8 cellular contexts compared by ENCODE assay signal in the genomic region with DNA sequence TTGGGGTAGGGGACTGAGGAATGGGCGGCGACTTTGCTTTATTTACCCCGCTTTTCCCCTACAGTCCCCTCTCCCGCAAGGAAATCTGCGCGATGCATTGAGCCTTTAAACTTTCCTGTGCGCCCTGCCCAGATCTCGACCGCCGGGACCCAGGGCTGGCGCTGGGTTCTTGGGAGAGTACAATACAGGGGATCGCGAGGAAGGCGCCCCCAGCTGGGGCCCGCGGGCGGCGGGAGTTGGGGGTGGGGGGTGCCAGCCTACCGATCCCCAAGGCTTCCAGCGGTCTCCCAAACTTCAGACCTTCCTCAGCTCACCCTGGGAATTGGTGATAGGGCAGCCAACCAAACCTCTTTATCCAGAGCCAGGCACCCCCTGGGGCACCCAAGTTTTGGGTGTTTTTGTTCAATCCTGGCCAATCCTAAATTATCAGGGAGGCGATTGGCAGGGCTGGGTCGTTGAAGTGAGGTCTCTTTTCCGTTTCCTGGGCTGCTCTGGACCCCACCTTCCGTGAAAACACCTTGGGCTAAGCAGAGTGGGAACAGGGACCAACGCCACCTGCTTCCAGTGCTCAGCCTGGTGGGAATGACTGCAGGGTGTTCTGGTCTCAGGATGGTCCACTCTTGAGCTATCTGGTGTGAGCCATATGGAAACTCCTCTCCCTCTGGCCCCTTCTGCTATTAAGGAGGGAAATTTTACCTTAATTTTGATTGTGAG. TPM values are rescaled to one million over a fixed set of nuclear protein-coding genes. Genes with fewer than 3 reads are reported as not detected.
A peak's percentile ranks its signal among the peaks of the same experiment; 100 is the strongest.
DNase-seq lines count a peak whose midpoint lies in the region; ATAC-seq, FAIRE-seq and TF ChIP-seq lines count a peak whose summit lies in the region.

No MANE protein-coding gene starts in this region.

- H3K9me3 ChIP-seq in HUES48 (ENCODE audit: control insufficient read depth, insufficient read depth, low read length) = peaks cover 5% of the 10 kb centered on the region; the same call in 1 of the 2 replicates
- H3K9me3 ChIP-seq in HepG2 (ENCODE audit: low read length) = no peaks in the 10 kb centered on the region; the same call in 1 of the 2 replicates
- no peaks in the 10 kb centered on the region for H3K9me3 ChIP-seq in suprapubic skin

- no peak for TF ChIP-seq POLR2A in HepG2 (IDR thresholded peaks at IDR 0.05; ENCODE audit: insufficient read depth in 1 of 2, low read depth in 2 of 2, low read length in 2 of 2)
- no peak for TF ChIP-seq POLR2A in suprapubic skin (IDR thresholded peaks at IDR 0.05)

- no peaks in the 10 kb centered on the region for H4K20me1 ChIP-seq in HepG2 (ENCODE audit: insufficient read depth, low read length)

- no peak for DNase-seq in bronchial epithelial cell (ENCODE audit: low read depth)
- no peak for DNase-seq in HepG2 (ENCODE audit: low spot score)
- DNase-seq in suprapubic skin (ENCODE audit: low spot score in 2 of 2) = no peak
- DNase-seq in NCI-H526 (lab: John Stamatoyannopoulos, UW) = no peak
- DNase-seq in OCI-M1 (lab: John Stamatoyannopoulos, UW) = no peak
- DNase-seq in OCI-M2 (lab: John Stamatoyannopoulos, UW; ENCODE audit: unreplicated experiment) = no peak

- H3K4me3 ChIP-seq in HUES48 (ENCODE audit: low read depth, low read length) (peak overlapping the region; percentile 86), bronchial epithelial cell (ENCODE audit: low read depth, low read length) (peak overlapping the region; percentile 58), HepG2 (replicated peaks in 1 of 3; ENCODE audit: insufficient read depth in 1 of 3, low read depth in 2 of 3, low read length in 3 of 3) (peak overlapping the region; percentile 71 to 83 (median 82)), suprapubic skin (peak overlapping the region; percentile 79)

- no peak overlapping the region for H3K27ac ChIP-seq in HUES48 (ENCODE audit: low read depth, low read length)
- no peak overlapping the region for H3K27ac ChIP-seq in HepG2 (ENCODE audit: extremely low read length, insufficient read depth, low read length)
- peak overlapping the region; percentile 86 for H3K27ac ChIP-seq in suprapubic skin

- H3K27me3 ChIP-seq in HUES48 (ENCODE audit: control insufficient read depth, insufficient read depth, low read length) (peaks cover 28% of the 10 kb centered on the region), bronchial epithelial cell (ENCODE audit: control insufficient read depth, insufficient read depth, low read length) (no peaks in the 10 kb centered on the region), HepG2 (ENCODE audit: control insufficient read depth in 1 of 2, insufficient read depth in 2 of 2, low read length in 2 of 2) (0 out of 5 replicates have a peak, but pooled peaks cover 0 to 2% of the 10 kb centered on the region in 2 experiments), suprapubic skin (no peaks in the 10 kb centered on the region)

- TF ChIP-seq EP300 in HepG2 (IDR thresholded peaks at IDR 0.05; ENCODE audit: low read depth in 2 of 2, low read length in 2 of 2) (no peak), HepG2 (CRISPR knock-in tag; IDR thresholded peaks at IDR 0.05; ENCODE audit: borderline replicate concordance) (no peak), suprapubic skin (IDR thresholded peaks at IDR 0.05) (no peak)

- H3K4me2 ChIP-seq in HepG2 (ENCODE audit: low read depth, low read length) = peak overlapping the region; percentile 95

- H3K4me1 ChIP-seq in HUES48 (ENCODE audit: control insufficient read depth, insufficient read depth, low read length) (peaks cover 13% of the 10 kb centered on the region), HepG2 (ENCODE audit: insufficient read depth, low read length) (peaks cover 45% of the 10 kb centered on the region), suprapubic skin (peaks cover 41% of the 10 kb centered on the region)

- in situ Hi-C loops in HepG2 (cut with HindIII; ENCODE audit: extremely low pct_ligation_motif_present, low pct_unique_long_range_greater_than_20kb) = no loop called here

- FAIRE-seq in bronchial epithelial cell (lab: Jason Lieb, UNC) (no peak), HepG2 (lab: Jason Lieb, UNC) (no peak)

- TF ChIP-seq CTCF in bronchial epithelial cell (IDR thresholded peaks at IDR 0.05; ENCODE audit: insufficient read depth, low read length, severe bottlenecking) (no peak), HepG2 (CRISPR knock-in tag; IDR thresholded peaks at IDR 0.05) (peak; percentile 33; the same call in 1 of the 2 replicates), suprapubic skin (IDR thresholded peaks at IDR 0.05) (no peak)

- H3K9ac ChIP-seq in HUES48 (ENCODE audit: low read depth, low read length) (peak overlapping the region; percentile 35), HepG2 (ENCODE audit: insufficient read depth, low read depth, low read length) (peak overlapping the region; percentile 49)

- intact Hi-C loops in HepG2 (cut with micrococcal nuclease; ENCODE audit: unreplicated experiment) = loop anchor here (1.0 kb wide), 1 partner anchor 21 kb away; no protein-coding TSS in a partner anchor

- H2AFZ ChIP-seq in HepG2 (ENCODE audit: low read length) = no peak overlapping the region

- BruUV-seq in HepG2 (replicated peaks; lab: Mats Ljungman, UMichigan) = no TSS peak

- no peak for TF ChIP-seq RAD21 in HepG2 (CRISPR knock-in tag; IDR thresholded peaks at IDR 0.05)

- 2% methylated on average over 15 of the region's 25 CpGs for WGBS in HepG2 (ENCODE audit: low lambda C conversion rate)
- 16% methylated on average over 22 of the region's 25 CpGs for WGBS in suprapubic skin

- no peaks in the 10 kb centered on the region for H3K79me2 ChIP-seq in HepG2 (ENCODE audit: insufficient read depth, low read length)

- POLR2A ChIA-PET in HepG2 (lab: Yijun Ruan, JAX) = interaction anchor here (1.2 kb wide), 1 partner anchor 10 kb away, joined by 5 read pairs; no protein-coding TSS in a partner anchor

- H3K36me3 ChIP-seq in HUES48 (ENCODE audit: control insufficient read depth, insufficient read depth, low read length) (no peaks in the 10 kb centered on the region), bronchial epithelial cell (ENCODE audit: control insufficient read depth, insufficient read depth, low read length) (no peaks in the 10 kb centered on the region), HepG2 (replicated peaks in 1 of 2; ENCODE audit: control insufficient read depth in 1 of 2, insufficient read depth in 2 of 2, low read length in 2 of 2) (no peaks in the 10 kb centered on the region), suprapubic skin (no peaks in the 10 kb centered on the region)

- CTCF ChIA-PET in HepG2 (lab: Yijun Ruan, JAX; ENCODE audit: low intra/inter-chr PET ratio, low total read pairs) = no interaction called here

- ATAC-seq in HepG2 (peak; percentile 7; the same call in 2 of the 3 replicates), HG03442 (IDR thresholded peaks at IDR 0.05; ENCODE audit: unreplicated experiment) (no peak)

TF ChIP-seq in HepG2, 621 proteins besides CTCF, POLR2A, EP300 and RAD21:
- TF ChIP-seq ASH2L (IDR thresholded peaks at IDR 0.05; ENCODE audit: insufficient read length, low read depth, low read length) (peak; percentile 30), PHF8 (CRISPR knock-in tag; IDR thresholded peaks at IDR 0.05) (no peak), MTA1 (CRISPR knock-in tag; IDR thresholded peaks at IDR 0.05; ENCODE audit: borderline replicate concordance) (0 out of 2 replicates have a peak, but pooled peaks have one; percentile 0), EED (CRISPR knock-in tag; IDR thresholded peaks at IDR 0.05) (0 out of 2 replicates have a peak, but pooled peaks have one; percentile 14)
TF ChIP-seq in HepG2: peak in this region for 3.

RNA-seq across cellular contexts. Expression of gene DAB2IP, which starts 51.4 kb away (rescaled TPM):
- total RNA-seq in bronchial epithelial cell = 8.4 TPM in 2 replicates
- 25.3 and 32.1 TPM in 2 replicates for total RNA-seq in HepG2 (2016; rRNA removed; fragmentation: Illumina TruSeq; extraction: Trizol)
- total RNA-seq in HepG2 (2016; cell fraction: cytosol; rRNA removed; fragmentation: Illumina TruSeq; extraction: Trizol; ENCODE audit: low read depth) = 2.8 and 5.2 TPM in 2 replicates
- 24.3 and 28.3 TPM in 2 replicates for total RNA-seq in HepG2 (2016; cell fraction: insoluble cytoplasmic fraction; rRNA removed; fragmentation: Illumina TruSeq; extraction: Trizol)
- 10.8 and 12.3 TPM in 2 replicates for total RNA-seq in HepG2 (2016; cell fraction: membrane; rRNA removed; fragmentation: Illumina TruSeq; extraction: Trizol)
- total RNA-seq in HepG2 (2016; cell fraction: nucleus; rRNA removed; fragmentation: Illumina TruSeq; extraction: Trizol) = 23.5 and 29.5 TPM in 2 replicates
- 37.9 and 39.9 TPM in 2 replicates for polyA plus RNA-seq in HepG2 (2011; rRNA removed)
- polyA plus RNA-seq in HepG2 (2011; cell fraction: cytosol; rRNA removed) = 20.8 and 29.3 TPM in 2 replicates
- polyA plus RNA-seq in HepG2 (2011; cell fraction: nucleus; rRNA removed) = 42.4 and 54.9 TPM in 2 replicates
- 14.7 and 24.6 TPM in 2 replicates for polyA plus RNA-seq in HepG2 (2012)
- polyA plus RNA-seq in HepG2 (2016; cell fraction: cytosol; fragmentation: Illumina TruSeq; extraction: Trizol; ENCODE audit: low read depth) = 1.9 and 2.6 TPM in 2 replicates
- 24.2 and 33.5 TPM in 2 replicates for polyA plus RNA-seq in HepG2 (2016; cell fraction: insoluble cytoplasmic fraction; fragmentation: Illumina TruSeq; extraction: Trizol; ENCODE audit: low read depth)
- 5.5 and 5.8 TPM in 2 replicates for polyA plus RNA-seq in HepG2 (2016; cell fraction: membrane; fragmentation: Illumina TruSeq; extraction: Trizol; ENCODE audit: low read depth)
- polyA plus RNA-seq in HepG2 (2016; cell fraction: nucleus; fragmentation: Illumina TruSeq; extraction: Trizol; ENCODE audit: insufficient read depth, low read depth) = 42.8 and 47.1 TPM in 2 replicates
- 48.1 and 97.1 TPM in 2 replicates for polyA minus RNA-seq in HepG2 (2011; rRNA and poly(A)+ RNA removed; ENCODE audit: low replicate concordance)
- polyA minus RNA-seq in HepG2 (2011; cell fraction: cytosol; rRNA and poly(A)+ RNA removed) = 26.5 and 29.0 TPM in 2 replicates
- 34.6 and 46.1 TPM in 2 replicates for polyA minus RNA-seq in HepG2 (2011; cell fraction: nucleus; rRNA and poly(A)+ RNA removed)
- 10 to 100 TPM; 47.6 to 55.6 (median 50.3) TPM for total RNA-seq in suprapubic skin
